In the genomic region with DNA sequence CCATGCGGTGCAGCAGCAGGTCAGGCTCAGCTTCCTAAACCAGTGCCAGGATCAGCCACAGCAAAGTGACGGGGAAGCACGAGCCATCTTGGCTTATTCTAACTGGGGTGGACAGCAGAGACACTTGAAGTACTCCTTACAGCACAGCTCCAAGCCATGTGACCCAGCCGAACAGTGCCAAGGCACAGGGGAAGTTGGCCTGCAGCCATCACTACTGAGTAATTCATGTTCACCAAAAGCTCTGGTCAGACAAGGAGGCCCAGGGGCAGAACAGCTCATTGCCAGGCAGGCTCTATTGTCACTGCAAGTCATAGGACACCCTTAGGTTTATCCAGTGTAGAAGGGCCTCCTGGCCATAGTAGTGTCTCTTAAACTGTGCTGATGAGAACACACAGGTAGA, we compare ENCODE assay signal across 16 cellular contexts. TPM values are rescaled to one million over a fixed set of nuclear protein-coding genes. Genes with fewer than 3 reads are reported as not detected.
A peak's percentile ranks its signal among the peaks of the same experiment; 100 is the strongest.
DNase-seq lines count a peak whose midpoint lies in the region; FAIRE-seq and TF ChIP-seq lines count a peak whose summit lies in the region.
"Had no signal": no experiment of that assay in that cellular context is flagged by ENCODE, and none has a peak within 500 bp of the region (broad histone marks: within the 10 kb centered on the region; RNA-seq: fewer than 3 reads in every experiment).

No MANE protein-coding gene starts in this region.

- no peaks in the 10 kb centered on the region for H3K36me3 ChIP-seq in bronchial epithelial cell (ENCODE audit: control insufficient read depth, insufficient read depth, low read length)
- H3K36me3 ChIP-seq in CD4-positive, alpha-beta memory T cell (ENCODE audit: insufficient read depth, low read length), result no peaks in the 10 kb centered on the region
- H3K36me3 ChIP-seq: ascending aorta had no signal

- no peaks in the 10 kb centered on the region for H3K27me3 Mint-ChIP-seq in CD4-positive, alpha-beta memory T cell

- no peaks in the 10 kb centered on the region for H3K4me1 Mint-ChIP-seq in CD4-positive, alpha-beta memory T cell
- H3K4me1 Mint-ChIP-seq: IgD-negative memory B cell had no signal

- no peak overlapping the region for H3K4me3 Mint-ChIP-seq in CD4-positive, alpha-beta memory T cell
- H3K4me3 Mint-ChIP-seq: IgD-negative memory B cell had no signal

- H3K27me3 ChIP-seq in bronchial epithelial cell (ENCODE audit: control insufficient read depth, insufficient read depth, low read length), result peaks cover 5% of the 10 kb centered on the region
- H3K27me3 ChIP-seq in CD4-positive, alpha-beta memory T cell (ENCODE audit: insufficient read depth, low read length), result no peaks in the 10 kb centered on the region
- H3K27me3 ChIP-seq: ascending aorta had no signal

- H3K4me3 ChIP-seq in bronchial epithelial cell (ENCODE audit: low read depth, low read length), result no peak overlapping the region
- no peak overlapping the region for H3K4me3 ChIP-seq in CD4-positive, alpha-beta memory T cell (ENCODE audit: low read length in 2 of 2)
- H3K4me3 ChIP-seq: ascending aorta had no signal

- H3K4me1 ChIP-seq in CD4-positive, alpha-beta memory T cell (ENCODE audit: insufficient read depth, low read length), result no peaks in the 10 kb centered on the region
- H3K4me1 ChIP-seq: ascending aorta had no signal

- no peaks in the 10 kb centered on the region for H3K9me3 ChIP-seq in CD4-positive, alpha-beta memory T cell (ENCODE audit: control insufficient read depth in 1 of 2, low read length in 2 of 2)
- H3K9me3 ChIP-seq: ascending aorta had no signal

- TF ChIP-seq CTCF in bronchial epithelial cell (IDR thresholded peaks at IDR 0.05; ENCODE audit: insufficient read depth, low read length, severe bottlenecking), result no peak

- CTCF ChIA-PET in CD4-positive, alpha-beta memory T cell (lab: Charles Lee; ENCODE audit: partially characterized antibody), result no interaction called here

- no peak overlapping the region for H3K27ac Mint-ChIP-seq in CD4-positive, alpha-beta memory T cell
- H3K27ac Mint-ChIP-seq: IgD-negative memory B cell had no signal

- no peak overlapping the region for H3K27ac ChIP-seq in CD4-positive, alpha-beta memory T cell (ENCODE audit: low read depth, low read length)
- H3K27ac ChIP-seq: ascending aorta had no signal

- DNase-seq in DMS53 (lab: John Stamatoyannopoulos, UW), result peak; percentile 27
- no peak for DNase-seq in DMS53 treated with DMSO at 0.1 percent for 48 hours (lab: John Stamatoyannopoulos, UW; ENCODE audit: unreplicated experiment)
- peak; percentile 74 for DNase-seq in bronchial epithelial cell (ENCODE audit: low read depth)
- peak in 27 of 51 donors; percentile 4 to 72 (median 29) for DNase-seq in hypothalamus (lab: John Stamatoyannopoulos, UW)
- DNase-seq in CD4-positive, alpha-beta memory T cell, result no peak
- no peak for DNase-seq in stimulated activated CD4-positive, alpha-beta T cell treated with anti-CD3 and anti-CD28 coated beads, Interleukin-2, amount 100 ng/mL, for 48 hours
- no peak for DNase-seq in 8988T
- no peak for DNase-seq in activated CD8-positive, alpha-beta memory T cell treated with anti-CD3 and anti-CD28 coated beads for 24 hours
- DNase-seq: GOT3; stimulated activated naive CD4-positive, alpha-beta T cell had no signal

- POLR2A ChIA-PET in CD4-positive, alpha-beta memory T cell (lab: Charles Lee; ENCODE audit: partially characterized antibody), result no interaction called here

- H3K9me3 Mint-ChIP-seq in CD4-positive, alpha-beta memory T cell, result peaks cover 0 to 2% (median 0%) of the 10 kb centered on the region in 8 donors
- H3K9me3 Mint-ChIP-seq: IgD-negative memory B cell had no signal

- no peaks in the 10 kb centered on the region for H3K36me3 Mint-ChIP-seq in CD4-positive, alpha-beta memory T cell
- H3K36me3 Mint-ChIP-seq: IgD-negative memory B cell had no signal

- intact Hi-C loops in CD4-positive, alpha-beta memory T cell (cut with micrococcal nuclease), result no loop called here

- peak; percentile 77 for FAIRE-seq in bronchial epithelial cell (lab: Jason Lieb, UNC)
- FAIRE-seq: A204.1, GM12891, islet of Langerhans had no signal

RNA-seq across cellular contexts. Expression of a gene that starts 23.4 kb away (rescaled TPM):
- not detected in 2 replicates for total RNA-seq in bronchial epithelial cell
- total RNA-seq in CD4-positive, alpha-beta memory T cell, result not detected
- polyA plus RNA-seq in CD4-positive, alpha-beta memory T cell, result not detected
- total RNA-seq: ascending aorta, OCI-LY7 had no signal
- polyA plus RNA-seq: IgD-negative memory B cell had no signal

Comparison
In these comparisons a context has a peak if more than half of its experiments do, and no peak if none do; other contexts are left out.
1. DNase-seq: peak in DMS53 (single experiment), bronchial epithelial cell (single experiment) and hypothalamus (27 of 51); none in DMS53 treated with DMSO at 0.1 percent for 48 hours (single experiment), CD4-positive, alpha-beta memory T cell (0 of 5), stimulated activated CD4-positive, alpha-beta T cell treated with anti-CD3 and anti-CD28 coated beads, Interleukin-2, amount 100 ng/mL, for 48 hours (0 of 2), 8988T (single experiment) and activated CD8-positive, alpha-beta memory T cell treated with anti-CD3 and anti-CD28 coated beads for 24 hours (single experiment).